9 cellular contexts compared by ENCODE assay signal in the genomic region with DNA sequence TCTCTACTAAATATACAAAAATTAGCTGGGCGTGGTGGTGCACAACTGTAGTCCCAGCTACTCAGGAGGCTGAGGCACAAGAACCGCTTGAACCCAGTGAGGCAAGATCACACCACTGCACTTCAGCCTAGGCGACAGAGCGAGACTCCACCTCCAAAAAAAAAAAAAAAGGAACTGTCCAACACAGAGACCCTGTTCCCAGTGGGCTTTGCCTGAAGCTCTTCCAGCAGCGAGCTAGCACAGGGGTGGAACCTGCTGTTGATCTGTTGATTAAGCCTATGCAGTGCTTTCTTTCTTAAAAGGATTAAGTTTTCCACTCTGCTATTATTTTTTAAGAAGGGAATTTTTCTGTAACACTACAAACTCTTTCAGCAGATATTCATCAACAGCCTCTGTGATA.
"Had no signal": no experiment of that assay in that cellular context is flagged by ENCODE, and none has a peak within 500 bp of the region (broad histone marks: within the 10 kb centered on the region; RNA-seq: fewer than 3 reads in every experiment).

No MANE protein-coding gene starts in this region.

- H3K27ac ChIP-seq: GM23248, HL-60 had no signal

- H3K4me1 Mint-ChIP-seq: IgD-negative memory B cell had no signal

- DNase-seq: GM23248, H9, HCEC 1CT, HFFc6, KG1 had no signal

- H3K9me3 Mint-ChIP-seq: H9, HFFc6, IgD-negative memory B cell had no signal

- ATAC-seq: HepG2, K562 had no signal

- H3K4me3 ChIP-seq: GM23248, K562 had no signal

- H3K9ac ChIP-seq: GM23248 had no signal

- H3K4me3 Mint-ChIP-seq: H9, HFFc6, IgD-negative memory B cell had no signal

- H3K36me3 Mint-ChIP-seq: IgD-negative memory B cell had no signal

- H3K27ac Mint-ChIP-seq: H9, HFFc6, IgD-negative memory B cell had no signal

- H2AFZ ChIP-seq: GM23248 had no signal
